Comparison of ENCODE assay signal across 1 cellular context in the genomic region with DNA sequence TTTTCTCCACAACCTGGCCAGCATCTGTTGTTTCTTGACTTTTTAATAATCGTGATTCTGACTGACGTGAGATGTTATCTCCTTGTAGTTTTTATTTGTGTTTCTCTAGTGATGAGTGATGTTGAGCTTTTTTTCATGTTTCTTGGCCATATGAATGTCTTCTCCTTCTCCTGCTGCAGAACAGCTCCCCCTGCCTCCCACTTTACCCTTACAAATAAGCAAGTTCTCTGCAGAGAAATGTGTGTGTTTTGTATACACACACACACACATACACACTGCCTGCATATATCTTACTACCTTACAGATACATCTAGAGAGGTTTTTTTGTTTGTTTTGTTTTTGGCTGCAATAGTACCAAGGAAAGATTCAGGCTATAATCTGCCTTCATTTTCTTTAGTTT.
TF ChIP-seq lines count a peak whose summit lies in the region.

No MANE protein-coding gene starts in this region.

TF ChIP-seq in HCT116, 20 proteins besides CTCF, POLR2A, EP300 and RAD21 (continued from another document):
- no peak for TF ChIP-seq ZBTB33 (IDR thresholded peaks at IDR 0.05; ENCODE audit: extremely low read depth, insufficient replicate concordance, low read length)
- no peak for TF ChIP-seq EGR1 (IDR thresholded peaks at IDR 0.05; ENCODE audit: low read depth)
TF ChIP-seq in HCT116: peak in this region for 0.
